18 cellular contexts compared by ENCODE assay signal in genomic region chr1:205764578-205764977, GRCh38. TPM values are rescaled to one million over a fixed set of nuclear protein-coding genes. Genes with fewer than 3 reads are reported as not detected.
DNase-seq lines count a peak whose midpoint lies in the region; ATAC-seq, FAIRE-seq and TF ChIP-seq lines count a peak whose summit lies in the region.
"Had no signal": no experiment of that assay in that cellular context is flagged by ENCODE, and none has a peak within 500 bp of the region (broad histone marks: within the 10 kb centered on the region; RNA-seq: fewer than 3 reads in every experiment).

No MANE protein-coding gene starts in this region.

- no peak for DNase-seq in activated T-cell treated with anti-CD3 and anti-CD28 coated beads, Interleukin-2, amount 50 U/mL, for 24 hours
- DNase-seq in activated T-cell treated with anti-CD3 and anti-CD28 coated beads, Interleukin-2, amount 50 U/mL, for 1 hour, result no peak
- DNase-seq in CD8-positive, alpha-beta memory T cell, result no peak
- no peak for DNase-seq in stimulated activated effector memory CD8-positive, alpha-beta T cell treated with anti-CD3 and anti-CD28 coated beads, Interleukin-12 subunit alpha, Interleukin-12 subunit beta, amount 100 ng/mL, for 72 hours (ENCODE audit: low spot score in 2 of 2)
- DNase-seq in gastrocnemius medialis (no peak), CD1c-positive myeloid dendritic cell (ENCODE audit: extremely low spot score) (no peak)
- DNase-seq: 8988T; CD8-positive, alpha-beta T cell; COR-L47; GM23248 had no signal

- H3K27ac Mint-ChIP-seq in activated T-cell treated with anti-CD3 and anti-CD28 coated beads, Interleukin-2, amount 50 U/mL, for 24 hours, result peak overlapping the region; percentile 39
- H3K27ac Mint-ChIP-seq in CD8-positive, alpha-beta memory T cell, result peak overlapping the region in 6 of 8 donors; percentile 7 to 56 (median 22)
- peak overlapping the region; percentile 29 for H3K27ac Mint-ChIP-seq in stimulated activated effector memory CD8-positive, alpha-beta T cell treated with anti-CD3 and anti-CD28 coated beads, Interleukin-12 subunit alpha, Interleukin-12 subunit beta, amount 100 ng/mL, for 72 hours

- H3K27me3 ChIP-seq in CD8-positive, alpha-beta memory T cell (ENCODE audit: insufficient read depth, low read length, poor library complexity, severe bottlenecking), result no peaks in the 10 kb centered on the region
- no peaks in the 10 kb centered on the region for H3K27me3 ChIP-seq in gastrocnemius medialis
- H3K27me3 ChIP-seq: BLaER1 had no signal

- H3K9me3 Mint-ChIP-seq in activated T-cell treated with anti-CD3 and anti-CD28 coated beads, Interleukin-2, amount 50 U/mL, for 24 hours, result no peaks in the 10 kb centered on the region
- no peaks in the 10 kb centered on the region for H3K9me3 Mint-ChIP-seq in CD8-positive, alpha-beta memory T cell
- no peaks in the 10 kb centered on the region for H3K9me3 Mint-ChIP-seq in stimulated activated effector memory CD8-positive, alpha-beta T cell treated with anti-CD3 and anti-CD28 coated beads, Interleukin-12 subunit alpha, Interleukin-12 subunit beta, amount 100 ng/mL, for 72 hours
- H3K9me3 Mint-ChIP-seq: CD14-positive monocyte; CD8-positive, alpha-beta T cell had no signal

- POLR2A ChIA-PET in CD8-positive, alpha-beta memory T cell (lab: Charles Lee), result interaction anchor here (0.6 kb wide), 1 partner anchor 31 kb away, joined by 3 read pairs; no protein-coding TSS in a partner anchor

- no peak for TF ChIP-seq CTCF in gastrocnemius medialis (IDR thresholded peaks at IDR 0.05 in 4 of 5, conservative IDR thresholded peaks at IDR 0.05 in 1 of 5)

- CTCF ChIA-PET in CD8-positive, alpha-beta memory T cell (lab: Charles Lee), result interaction anchor here (0.8 kb wide), 1 partner anchor 10 kb away, joined by 3 read pairs; no protein-coding TSS in a partner anchor

- no peak overlapping the region for H3K4me3 ChIP-seq in CD8-positive, alpha-beta memory T cell (ENCODE audit: low read length)
- no peak overlapping the region for H3K4me3 ChIP-seq in gastrocnemius medialis
- H3K4me3 ChIP-seq: BLaER1, GM23248, HAP-1 had no signal

- peaks cover 22% of the 10 kb centered on the region for H3K36me3 Mint-ChIP-seq in activated T-cell treated with anti-CD3 and anti-CD28 coated beads, Interleukin-2, amount 50 U/mL, for 24 hours (ENCODE audit: low read depth)
- peaks cover 0 to 60% (median 10%) of the 10 kb centered on the region in 3 donors for H3K36me3 Mint-ChIP-seq in CD8-positive, alpha-beta memory T cell
- peaks cover 40% of the 10 kb centered on the region for H3K36me3 Mint-ChIP-seq in stimulated activated effector memory CD8-positive, alpha-beta T cell treated with anti-CD3 and anti-CD28 coated beads, Interleukin-12 subunit alpha, Interleukin-12 subunit beta, amount 100 ng/mL, for 72 hours

- no peak for ATAC-seq in stimulated activated effector memory CD8-positive, alpha-beta T cell treated with anti-CD3 and anti-CD28 coated beads, Interleukin-12 subunit alpha, Interleukin-12 subunit beta, amount 100 ng/mL, for 72 hours
- ATAC-seq in gastrocnemius medialis, result no peak
- ATAC-seq: CD8-positive, alpha-beta T cell had no signal

- peaks cover 2% of the 10 kb centered on the region for H3K36me3 ChIP-seq in CD8-positive, alpha-beta memory T cell (ENCODE audit: insufficient read depth, low read length)
- H3K36me3 ChIP-seq in gastrocnemius medialis, result peaks cover 0 to 5% of the 10 kb centered on the region in 2 donors
- H3K36me3 ChIP-seq: BLaER1, HAP-1 had no signal

- intact Hi-C loops in gastrocnemius medialis (cut with DNase I; ENCODE audit: low total_unique reads), result no loop called here

- H3K4me1 Mint-ChIP-seq in activated T-cell treated with anti-CD3 and anti-CD28 coated beads, Interleukin-2, amount 50 U/mL, for 24 hours (ENCODE audit: low read depth), result peaks cover 22% of the 10 kb centered on the region
- H3K4me1 Mint-ChIP-seq in CD8-positive, alpha-beta memory T cell, result peaks cover 12 to 27% (median 24%) of the 10 kb centered on the region in 3 donors
- H3K4me1 Mint-ChIP-seq in stimulated activated effector memory CD8-positive, alpha-beta T cell treated with anti-CD3 and anti-CD28 coated beads, Interleukin-12 subunit alpha, Interleukin-12 subunit beta, amount 100 ng/mL, for 72 hours, result peaks cover 7% of the 10 kb centered on the region
- H3K4me1 Mint-ChIP-seq: CD14-positive monocyte had no signal

- in situ Hi-C loops in gastrocnemius medialis (cut with MboI; ENCODE audit: low sequenced_read_pairs in 4 of 4), result no loop called here

- no peaks in the 10 kb centered on the region for H3K9me3 ChIP-seq in CD8-positive, alpha-beta memory T cell (ENCODE audit: low read length)
- H3K9me3 ChIP-seq in gastrocnemius medialis, result no peaks in the 10 kb centered on the region
- H3K9me3 ChIP-seq: BLaER1, HAP-1 had no signal

- peak; percentile 55 for FAIRE-seq in TTC549 (lab: Jason Lieb, UNC)
- FAIRE-seq: D721Med, G401.6, GM19239 had no signal

- TF ChIP-seq POLR2A in gastrocnemius medialis (IDR thresholded peaks at IDR 0.05), result no peak

- H3K4me1 ChIP-seq in CD8-positive, alpha-beta memory T cell (ENCODE audit: insufficient read depth, low read length), result no peaks in the 10 kb centered on the region
- no peaks in the 10 kb centered on the region for H3K4me1 ChIP-seq in gastrocnemius medialis
- H3K4me1 ChIP-seq: BLaER1, HAP-1 had no signal

- H3K4me3 Mint-ChIP-seq in activated T-cell treated with anti-CD3 and anti-CD28 coated beads, Interleukin-2, amount 50 U/mL, for 24 hours, result no peak overlapping the region
- no peak overlapping the region for H3K4me3 Mint-ChIP-seq in CD8-positive, alpha-beta memory T cell
- H3K4me3 Mint-ChIP-seq in stimulated activated effector memory CD8-positive, alpha-beta T cell treated with anti-CD3 and anti-CD28 coated beads, Interleukin-12 subunit alpha, Interleukin-12 subunit beta, amount 100 ng/mL, for 72 hours, result no peak overlapping the region
- H3K4me3 Mint-ChIP-seq: CD14-positive monocyte; CD8-positive, alpha-beta T cell had no signal

- no peaks in the 10 kb centered on the region for H3K27me3 Mint-ChIP-seq in activated T-cell treated with anti-CD3 and anti-CD28 coated beads, Interleukin-2, amount 50 U/mL, for 24 hours
- H3K27me3 Mint-ChIP-seq in CD8-positive, alpha-beta memory T cell, result no peaks in the 10 kb centered on the region

- H3K27ac ChIP-seq in CD8-positive, alpha-beta memory T cell (ENCODE audit: low read depth, low read length), result no peak overlapping the region
- no peak overlapping the region for H3K27ac ChIP-seq in gastrocnemius medialis
- H3K27ac ChIP-seq: BLaER1, GM23248, HL-60 had no signal

RNA-seq across cellular contexts. Expression of gene RAB29, which starts 10.7 kb away (rescaled TPM):
- 10 to 100 TPM; 37.1 to 39.7 TPM for total RNA-seq in CD8-positive, alpha-beta memory T cell
- 169 TPM for polyA plus RNA-seq in CD8-positive, alpha-beta memory T cell
- total RNA-seq in gastrocnemius medialis, result 10 to 100 TPM in 3 of 4 donors, 1 to 10 TPM in 1; 8.4 to 13.8 (median 10.7) TPM

RNA-seq across cellular contexts. Expression of gene NUCKS1, which starts 14.6 kb away (rescaled TPM):
- total RNA-seq in CD8-positive, alpha-beta memory T cell, result 100 to 1,000 TPM; 162 to 202 TPM
- 18.9 TPM for polyA plus RNA-seq in CD8-positive, alpha-beta memory T cell
- 10 to 100 TPM; 45.5 to 69.7 (median 62.6) TPM for total RNA-seq in gastrocnemius medialis

RNA-seq across cellular contexts. Expression of gene SLC41A1, which starts 48.4 kb away (rescaled TPM):
- 10 to 100 TPM; 24.1 to 27.6 TPM for total RNA-seq in CD8-positive, alpha-beta memory T cell
- 16.5 TPM for polyA plus RNA-seq in CD8-positive, alpha-beta memory T cell
- total RNA-seq in gastrocnemius medialis, result 10 to 100 TPM; 21.5 to 39.8 (median 36.8) TPM
